In genomic region chr9:132575811-132576210, GRCh38 we compare ENCODE assay signal across 30 cellular contexts. TPM values are rescaled to one million over a fixed set of nuclear protein-coding genes. Genes with fewer than 3 reads are reported as not detected.
"Had no signal": no experiment of that assay in that cellular context is flagged by ENCODE, and none has a peak within 500 bp of the region (broad histone marks: within the 10 kb centered on the region; RNA-seq: fewer than 3 reads in every experiment).

No MANE protein-coding gene starts in this region.

- H3K4me1 Mint-ChIP-seq: activated B cell treated with CpG ODN at 0.5 μM for 24 hours had no signal

- H3K36me3 ChIP-seq: adrenal gland, breast epithelium had no signal

- H3K9me3 Mint-ChIP-seq: activated B cell treated with CpG ODN at 0.5 μM for 24 hours; activated CD4-positive, alpha-beta memory T cell treated with anti-CD3 and anti-CD28 coated beads for 36 hours; activated naive CD4-positive, alpha-beta T cell treated with anti-CD3 and anti-CD28 coated beads for 36 hours; activated naive CD4-positive, alpha-beta T cell treated with anti-CD3 and anti-CD28 coated beads, Interleukin-2, amount 50 U/mL, for 72 hours; activated T-cell treated with anti-CD3 and anti-CD28 coated beads, Interleukin-2, amount 50 U/mL, for 4 hours; activated T-helper 1 cell treated with anti-CD3 and anti-CD28 coated beads, Interleukin-12 subunit alpha, Interleukin-12 subunit beta, Interleukin-2, Interleukin-4 antibody, amounts not matched to agents 30 ng/mL and 10 ng/mL and 1 ng/mL, durations not matched to agents 14 hours and 24 hours and 36 hours had no signal

- H2AFZ ChIP-seq: PC-9 had no signal

- H3K27ac ChIP-seq: adrenal gland, body of pancreas, breast epithelium, PC-9, RWPE1, VCaP had no signal

- H3K4me3 Mint-ChIP-seq: activated B cell treated with CpG ODN at 0.5 μM for 24 hours; activated CD4-positive, alpha-beta memory T cell treated with anti-CD3 and anti-CD28 coated beads for 36 hours; activated naive CD4-positive, alpha-beta T cell treated with anti-CD3 and anti-CD28 coated beads for 36 hours; activated T-cell treated with anti-CD3 and anti-CD28 coated beads, Interleukin-2, amount 50 U/mL, for 4 hours; activated T-helper 1 cell treated with anti-CD3 and anti-CD28 coated beads, Interleukin-12 subunit alpha, Interleukin-12 subunit beta, Interleukin-2, Interleukin-4 antibody, amounts not matched to agents 30 ng/mL and 10 ng/mL and 1 ng/mL, durations not matched to agents 14 hours and 24 hours and 36 hours had no signal

- H3K4me2 ChIP-seq: PC-9 had no signal

- H3K4me1 ChIP-seq: adrenal gland, body of pancreas, breast epithelium had no signal

- H3K4me3 ChIP-seq: adrenal gland, body of pancreas, breast epithelium, K562, PC-9 had no signal

- H3K9me3 ChIP-seq: adrenal gland, body of pancreas, breast epithelium had no signal

- H3K27ac Mint-ChIP-seq: activated B cell treated with CpG ODN at 0.5 μM for 24 hours; activated CD4-positive, alpha-beta memory T cell treated with anti-CD3 and anti-CD28 coated beads for 36 hours; activated naive CD4-positive, alpha-beta T cell treated with anti-CD3 and anti-CD28 coated beads for 36 hours; activated naive CD4-positive, alpha-beta T cell treated with anti-CD3 and anti-CD28 coated beads, Interleukin-2, amount 50 U/mL, for 72 hours; activated T-helper 1 cell treated with anti-CD3 and anti-CD28 coated beads, Interleukin-12 subunit alpha, Interleukin-12 subunit beta, Interleukin-2, Interleukin-4 antibody, amounts not matched to agents 30 ng/mL and 10 ng/mL and 1 ng/mL, durations not matched to agents 14 hours and 24 hours and 36 hours had no signal

- H3K36me3 Mint-ChIP-seq: activated CD4-positive, alpha-beta memory T cell treated with anti-CD3 and anti-CD28 coated beads for 36 hours had no signal

- DNase-seq: activated B cell treated with CpG ODN at 0.5 μM for 24 hours; activated CD4-positive, alpha-beta memory T cell treated with anti-CD3 and anti-CD28 coated beads for 36 hours; activated CD4-positive, alpha-beta T cell treated with anti-CD3 and anti-CD28 coated beads for 4 hours; activated CD4-positive, alpha-beta T cell treated with anti-CD3 and anti-CD28 coated beads, Interleukin-2, amount 50 U/mL, for 1 hour; activated CD4-positive, CD25-positive, alpha-beta regulatory T cell treated with anti-CD3 and anti-CD28 coated beads, Interleukin-2, amount 50 U/mL, for 72 hours; activated CD8-positive, alpha-beta memory T cell treated with anti-CD3 and anti-CD28 coated beads, Interleukin-2, amount 50 U/mL, for 4 hours; activated gamma-delta T cell treated with Interleukin-2 at 50 U/mL for 16 hours; activated naive CD4-positive, alpha-beta T cell treated with anti-CD3 and anti-CD28 coated beads for 36 hours; activated T-cell treated with anti-CD3 and anti-CD28 coated beads for 4 hours; activated T-cell treated with anti-CD3 and anti-CD28 coated beads, Interleukin-2, amount 50 U/mL, for 4 hours; NCI-H1417 treated with DMSO at 0.1 percent for 48 hours; NCI-H187 treated with DMSO at 0.1 percent for 48 hours; NK-92 treated with Interleukin-12 subunit alpha and Interleukin-12 subunit beta, amount 100 ng/mL, for 24 hours; SIG-M5; T-helper 1 cell; T-helper 2 cell had no signal

RNA-seq across cellular contexts. Expression of gene BARHL1, which starts 6.6 kb away (rescaled TPM):
- total RNA-seq: activated B cell treated with CpG ODN at 0.5 μM for 24 hours; activated CD4-positive, alpha-beta memory T cell treated with anti-CD3 and anti-CD28 coated beads for 36 hours; activated naive CD4-positive, alpha-beta T cell treated with anti-CD3 and anti-CD28 coated beads for 36 hours; activated naive CD4-positive, alpha-beta T cell treated with anti-CD3 and anti-CD28 coated beads, Interleukin-2, amount 50 U/mL, for 72 hours; activated T-cell treated with anti-CD3 and anti-CD28 coated beads, Interleukin-2, amount 50 U/mL, for 4 hours; activated T-helper 1 cell treated with anti-CD3 and anti-CD28 coated beads, Interleukin-12 subunit alpha, Interleukin-12 subunit beta, Interleukin-2, Interleukin-4 antibody, amounts not matched to agents 30 ng/mL and 10 ng/mL and 1 ng/mL, durations not matched to agents 14 hours and 24 hours and 36 hours; adrenal gland; astrocyte; body of pancreas; breast epithelium; K562; M059J; OCI-LY7; PC-9; Right ventricle myocardium inferior; SK-MEL-5 had no signal
- polyA plus RNA-seq: adrenal gland, K562 had no signal
